In the genomic region with DNA sequence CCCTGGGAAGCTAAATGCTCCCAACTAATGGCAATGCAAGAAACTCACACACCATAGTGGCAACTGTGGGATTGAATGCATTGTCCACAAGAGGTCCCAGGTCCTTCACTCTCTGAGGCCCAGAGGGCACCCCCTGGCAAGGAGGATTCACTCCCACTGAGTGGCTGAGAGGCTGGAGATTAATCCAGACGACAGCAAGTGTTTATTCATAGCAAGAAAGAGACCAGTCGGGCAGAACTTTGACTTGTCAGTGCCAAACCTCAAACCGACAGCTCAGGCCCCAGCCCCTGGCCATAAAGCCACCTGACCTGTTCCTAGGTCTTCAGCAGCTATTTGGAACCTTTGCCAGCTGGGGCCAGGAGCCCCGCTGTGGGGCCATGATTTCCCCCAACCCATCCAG, we compare ENCODE assay signal across 14 cellular contexts. TPM values are rescaled to one million over a fixed set of nuclear protein-coding genes. Genes with fewer than 3 reads are reported as not detected.
A peak's percentile ranks its signal among the peaks of the same experiment; 100 is the strongest.
DNase-seq lines count a peak whose midpoint lies in the region; ATAC-seq, FAIRE-seq and TF ChIP-seq lines count a peak whose summit lies in the region.
"Had no signal": no experiment of that assay in that cellular context is flagged by ENCODE, and none has a peak within 500 bp of the region (broad histone marks: within the 10 kb centered on the region; RNA-seq: fewer than 3 reads in every experiment).

No MANE protein-coding gene starts in this region.

- no peak for DNase-seq in GM12891 (ENCODE audit: insufficient read length, low spot score)
- peak; percentile 20 for DNase-seq in RPMI8226
- no peak for DNase-seq in midbrain (lab: John Stamatoyannopoulos, UW)
- DNase-seq in Right ventricle myocardium superior = no peak
- DNase-seq in T-helper 1 cell = no peak
- DNase-seq: activated effector memory CD4-positive, alpha-beta T cell treated with Interleukin-2 at 50 U/mL for 16 hours; CD4-positive, CD25-positive, alpha-beta regulatory T cell; cortex of kidney; NCI-H526; T1000 had no signal

- FAIRE-seq in GM12891 (lab: Jason Lieb, UNC) = no peak

- ATAC-seq in GM19452 (IDR thresholded peaks at IDR 0.05; ENCODE audit: unreplicated experiment) = peak; percentile 75
- peak; percentile 72 for ATAC-seq in HG02973 (IDR thresholded peaks at IDR 0.05; ENCODE audit: unreplicated experiment)
- no peak for ATAC-seq in GM18873 (IDR thresholded peaks at IDR 0.05; ENCODE audit: low FRiP score, unreplicated experiment)
- no peak for ATAC-seq in Right ventricle myocardium superior (ENCODE audit: poor library complexity)

- no peak for TF ChIP-seq POLR2A in GM12891 (IDR thresholded peaks at IDR 0.05; ENCODE audit: low read depth, low read length)

- intact Hi-C loops in Right ventricle myocardium superior (cut with DNase I) = no loop called here

TF ChIP-seq in GM12891, 5 proteins besides CTCF, POLR2A, EP300 and RAD21:
- peak; percentile 27 for TF ChIP-seq PAX5 (IDR thresholded peaks at IDR 0.05; ENCODE audit: insufficient read depth, low read length, severe bottlenecking)
- no peak for TF ChIP-seq POU2F2 (IDR thresholded peaks at IDR 0.05; ENCODE audit: low read depth, low read length)

RNA-seq across cellular contexts. Expression of a gene that starts 54.5 kb away (rescaled TPM):
- 12.9 TPM for polyA plus RNA-seq in GM12891 (2012; ENCODE audit: low read depth, missing spikeins)
- total RNA-seq in Right ventricle myocardium superior = 13.8 TPM
- polyA plus RNA-seq: hepatocyte had no signal

Comparison
In these comparisons a context has a peak if more than half of its experiments do, and no peak if none do; other contexts are left out.
1. ATAC-seq: peak in GM19452 (single experiment) and HG02973 (single experiment); none in GM18873 (single experiment) and Right ventricle myocardium superior (single experiment).